Comparison of ENCODE assay signal across 19 cellular contexts in genomic region chr9:88589656-88590055, GRCh38. TPM values are rescaled to one million over a fixed set of nuclear protein-coding genes. Genes with fewer than 3 reads are reported as not detected.
DNase-seq lines count a peak whose midpoint lies in the region; ATAC-seq, FAIRE-seq and TF ChIP-seq lines count a peak whose summit lies in the region.
"Had no signal": no experiment of that assay in that cellular context is flagged by ENCODE, and none has a peak within 500 bp of the region (broad histone marks: within the 10 kb centered on the region; RNA-seq: fewer than 3 reads in every experiment).

No MANE protein-coding gene starts in this region.

- peak; percentile 4 for DNase-seq in iPS-NIHi7 (ENCODE audit: extremely low spot score)
- no peak for DNase-seq in naive thymus-derived CD4-positive, alpha-beta T cell
- no peak for DNase-seq in stimulated activated naive CD8-positive, alpha-beta T cell treated with anti-CD3 and anti-CD28 coated beads, Interleukin-15, Interleukin-2, amounts not matched to agents 100 U/mL and 50 U/mL, for 24 hours
- DNase-seq in aorta = no peak
- DNase-seq in endothelial cell (ENCODE audit: low spot score) = no peak
- no peak for DNase-seq in D721Med (ENCODE audit: insufficient read length, low spot score)
- DNase-seq: 8988T; CD4-positive, alpha-beta memory T cell; DMS53; DND-41; EL; H9; IMR-90 had no signal

- no peaks in the 10 kb centered on the region for H3K27me3 ChIP-seq in naive thymus-derived CD4-positive, alpha-beta T cell (ENCODE audit: control insufficient read depth in 2 of 2, insufficient read depth in 2 of 2, low read length in 2 of 2)
- no peaks in the 10 kb centered on the region for H3K27me3 ChIP-seq in aorta (ENCODE audit: control insufficient read depth in 1 of 2, insufficient read depth in 2 of 2, low read length in 1 of 2)
- H3K27me3 ChIP-seq: BLaER1 had no signal

- 98% methylated on average over 3 of the region's 3 CpGs for WGBS in aorta, 2 donors

- H3K27ac ChIP-seq in naive thymus-derived CD4-positive, alpha-beta T cell (ENCODE audit: low read depth, low read length) = no peak overlapping the region
- no peak overlapping the region for H3K27ac ChIP-seq in aorta (ENCODE audit: low read depth in 1 of 2, low read length in 2 of 2)
- H3K27ac ChIP-seq: BLaER1 had no signal

- no peak overlapping the region for H3K27ac Mint-ChIP-seq in naive thymus-derived CD4-positive, alpha-beta T cell
- no peak overlapping the region for H3K27ac Mint-ChIP-seq in endothelial cell (ENCODE audit: unreplicated experiment)
- H3K27ac Mint-ChIP-seq: CD14-positive monocyte; CD4-positive, alpha-beta memory T cell had no signal

- H3K27me3 Mint-ChIP-seq in naive thymus-derived CD4-positive, alpha-beta T cell = peaks cover 0 to 22% (median 3%) of the 10 kb centered on the region in 5 donors
- peaks cover 2% of the 10 kb centered on the region for H3K27me3 Mint-ChIP-seq in endothelial cell (ENCODE audit: unreplicated experiment)

- H3K9me3 Mint-ChIP-seq in naive thymus-derived CD4-positive, alpha-beta T cell = peaks cover 0 to 7% (median 0%) of the 10 kb centered on the region in 11 donors
- no peaks in the 10 kb centered on the region for H3K9me3 Mint-ChIP-seq in endothelial cell (ENCODE audit: unreplicated experiment)

- no peak for FAIRE-seq in D721Med (lab: Jason Lieb, UNC)
- FAIRE-seq: GM12878, H1, HTR-8/SVneo had no signal

- peak; percentile 40 for ATAC-seq in naive thymus-derived CD4-positive, alpha-beta T cell
- ATAC-seq in stimulated activated naive CD8-positive, alpha-beta T cell treated with anti-CD3 and anti-CD28 coated beads, Interleukin-15, Interleukin-2, amounts not matched to agents 100 U/mL and 50 U/mL, for 24 hours = peak; percentile 29
- ATAC-seq in aorta (ENCODE audit: low FRiP score) = peak; percentile 42
- no peak for ATAC-seq in GM21723 (IDR thresholded peaks at IDR 0.05; ENCODE audit: unreplicated experiment)
- ATAC-seq: GM12878 had no signal

- POLR2A ChIA-PET in naive thymus-derived CD4-positive, alpha-beta T cell (lab: Charles Lee) = no interaction called here

- no peaks in the 10 kb centered on the region for H3K9me3 ChIP-seq in naive thymus-derived CD4-positive, alpha-beta T cell (ENCODE audit: control insufficient read depth in 2 of 3, low read length in 3 of 3)
- no peaks in the 10 kb centered on the region for H3K9me3 ChIP-seq in aorta (ENCODE audit: control insufficient read depth, low read length)
- H3K9me3 ChIP-seq: BLaER1 had no signal

- CTCF ChIA-PET in naive thymus-derived CD4-positive, alpha-beta T cell (lab: Charles Lee) = no interaction called here

- TF ChIP-seq CTCF in endothelial cell (IDR thresholded peaks at IDR 0.05; ENCODE audit: unreplicated experiment) = no peak
- no peak for TF ChIP-seq CTCF in D721Med (IDR thresholded peaks at IDR 0.05; ENCODE audit: insufficient read depth, missing control alignments)

- H3K4me1 ChIP-seq in naive thymus-derived CD4-positive, alpha-beta T cell (ENCODE audit: control insufficient read depth in 2 of 2, insufficient read depth in 2 of 2, low read length in 2 of 2) = no peaks in the 10 kb centered on the region
- no peaks in the 10 kb centered on the region for H3K4me1 ChIP-seq in aorta (ENCODE audit: control insufficient read depth in 1 of 2, insufficient read depth in 2 of 2, low read length in 2 of 2)

- H3K4me1 Mint-ChIP-seq in naive thymus-derived CD4-positive, alpha-beta T cell = peaks cover 0 to 7% (median 5%) of the 10 kb centered on the region in 7 donors
- H3K4me1 Mint-ChIP-seq in endothelial cell (ENCODE audit: unreplicated experiment) = no peaks in the 10 kb centered on the region

- no peak overlapping the region for H3K4me3 ChIP-seq in naive thymus-derived CD4-positive, alpha-beta T cell (ENCODE audit: low read length)
- no peak overlapping the region for H3K4me3 ChIP-seq in aorta (ENCODE audit: low read length in 2 of 2)
- H3K4me3 ChIP-seq: BLaER1, GM12878 had no signal

- intact Hi-C loops in naive thymus-derived CD4-positive, alpha-beta T cell (cut with micrococcal nuclease) = loop anchor here (5.0 to 10.0 kb wide), 2 partner anchors 245 to 1513 kb away; no protein-coding TSS in a partner anchor
- intact Hi-C loops in aorta (cut with DNase I) = loop anchor here (5.0 to 10.0 kb wide), 3 partner anchors 395 to 695 kb away; no protein-coding TSS in a partner anchor

- no peaks in the 10 kb centered on the region for H3K36me3 ChIP-seq in naive thymus-derived CD4-positive, alpha-beta T cell (ENCODE audit: control insufficient read depth in 2 of 3, insufficient read depth in 3 of 3, low read length in 3 of 3)
- no peaks in the 10 kb centered on the region for H3K36me3 ChIP-seq in aorta (ENCODE audit: control insufficient read depth in 1 of 2, insufficient read depth in 2 of 2, low read length in 1 of 2)
- H3K36me3 ChIP-seq: BLaER1 had no signal

- peaks cover 0 to 5% (median 0%) of the 10 kb centered on the region in 5 donors for H3K36me3 Mint-ChIP-seq in naive thymus-derived CD4-positive, alpha-beta T cell
- H3K36me3 Mint-ChIP-seq in endothelial cell (ENCODE audit: low read depth, unreplicated experiment) = no peaks in the 10 kb centered on the region
- H3K36me3 Mint-ChIP-seq: CD14-positive monocyte; CD4-positive, alpha-beta memory T cell had no signal

- H3K4me3 Mint-ChIP-seq in naive thymus-derived CD4-positive, alpha-beta T cell = no peak overlapping the region
- H3K4me3 Mint-ChIP-seq in endothelial cell (ENCODE audit: unreplicated experiment) = no peak overlapping the region
- H3K4me3 Mint-ChIP-seq: CD14-positive monocyte; CD4-positive, alpha-beta memory T cell; H9 had no signal

RNA-seq across cellular contexts. Expression of gene NXNL2, which starts 54.7 kb away (rescaled TPM):
- total RNA-seq in naive thymus-derived CD4-positive, alpha-beta T cell = not detected
- polyA plus RNA-seq in naive thymus-derived CD4-positive, alpha-beta T cell = not detected
- total RNA-seq in aorta (1 to 10 TPM in 1 of 2 donors, under 1 TPM in 1; 0.78 to 2.2 TPM), endothelial cell (ENCODE audit: unreplicated experiment) (not detected)
- polyA plus RNA-seq in aorta = 1 to 10 TPM in 1 of 2 donors, under 1 TPM in 1; 0.75 to 3.1 TPM
- total RNA-seq: CD4-positive, alpha-beta memory T cell; GM12878 had no signal
- polyA plus RNA-seq: CD14-positive monocyte; CD4-positive, alpha-beta memory T cell; GM12878 had no signal
